Comparison of ENCODE assay signal across 8 cellular contexts in genomic region chr17:81959362-81960129, GRCh38. TPM values are rescaled to one million over a fixed set of nuclear protein-coding genes. Genes with fewer than 3 reads are reported as not detected.
DNase-seq lines count a peak whose midpoint lies in the region; ATAC-seq and TF ChIP-seq lines count a peak whose summit lies in the region.

No MANE protein-coding gene starts in this region.

- no peak overlapping the region for H2BK12ac ChIP-seq in mesenchymal stem cell (ENCODE audit: low read length in 2 of 2)

- H2BK15ac ChIP-seq in mesenchymal stem cell (ENCODE audit: low read depth, poor library complexity, severe bottlenecking), result no peak overlapping the region

- H3K18ac ChIP-seq in mesenchymal stem cell (ENCODE audit: low read depth in 1 of 2, low read length in 2 of 2), result peak overlapping the region in 1 of 2 experiments; percentile 41

- H4K91ac ChIP-seq in mesenchymal stem cell (ENCODE audit: low read length), result no peak overlapping the region

- 9% methylated on average over 52 of the region's 112 CpGs for WGBS in mesenchymal stem cell

- no peak for TF ChIP-seq POLR2A in NB4 (IDR thresholded peaks at IDR 0.05; ENCODE audit: extremely low read depth, insufficient read length)

- no peaks in the 10 kb centered on the region for H3K9me3 Mint-ChIP-seq in activated CD4-positive, alpha-beta T cell treated with anti-CD3 and anti-CD28 coated beads, Interleukin-2, amount 10 ng/mL, durations not matched to agents 7 days and 5 days

- H3K9me3 ChIP-seq in mesenchymal stem cell (ENCODE audit: control insufficient read depth, low read length), result no peaks in the 10 kb centered on the region

- H3K36me3 ChIP-seq in mesenchymal stem cell (ENCODE audit: control insufficient read depth in 1 of 2, insufficient read depth in 2 of 2, low read depth in 1 of 2, low read length in 2 of 2), result no peaks in the 10 kb centered on the region

- H2BK120ac ChIP-seq in mesenchymal stem cell (ENCODE audit: low read depth, low read length), result no peak overlapping the region

- no peak overlapping the region for H3K4me3 Mint-ChIP-seq in activated CD4-positive, alpha-beta T cell treated with anti-CD3 and anti-CD28 coated beads, Interleukin-2, amount 10 ng/mL, durations not matched to agents 7 days and 5 days

- no peak overlapping the region for H3K23ac ChIP-seq in mesenchymal stem cell (ENCODE audit: low read length in 2 of 2)

- no peak overlapping the region for H4K8ac ChIP-seq in mesenchymal stem cell (ENCODE audit: low read length)

- H3K27ac Mint-ChIP-seq in activated CD4-positive, alpha-beta T cell treated with anti-CD3 and anti-CD28 coated beads, Interleukin-2, amount 10 ng/mL, durations not matched to agents 7 days and 5 days, result no peak overlapping the region

- H3K9ac ChIP-seq in mesenchymal stem cell (ENCODE audit: low read length), result no peak overlapping the region

- no peak overlapping the region for H3K27ac ChIP-seq in mesenchymal stem cell (ENCODE audit: low read length, poor library complexity, severe bottlenecking)

- no peaks in the 10 kb centered on the region for H3K36me3 Mint-ChIP-seq in activated CD4-positive, alpha-beta T cell treated with anti-CD3 and anti-CD28 coated beads, Interleukin-2, amount 10 ng/mL, durations not matched to agents 7 days and 5 days (ENCODE audit: low read depth)

- peaks cover 41 to 80% of the 10 kb centered on the region in 2 experiments for H3K27me3 ChIP-seq in mesenchymal stem cell (ENCODE audit: control insufficient read depth in 1 of 2, insufficient read depth in 1 of 2, low read length in 2 of 2)

- CTCF ChIA-PET in activated CD4-positive, alpha-beta T cell treated with anti-CD3 and anti-CD28 coated beads, Interleukin-2, amount 10 ng/mL, durations not matched to agents 7 days and 5 days (lab: Charles Lee), result interaction anchor here (0.5 to 2.5 kb wide), 54 partner anchors 9 to 666 kb away, joined by 3 to 66 read pairs (median 4); partner anchors contain the start of genes CENPX, DCXR, GPS1 and LRRC45

- no peak overlapping the region for H3K4ac ChIP-seq in mesenchymal stem cell (ENCODE audit: low read depth in 1 of 2, low read length in 2 of 2)

- no peaks in the 10 kb centered on the region for H3K79me1 ChIP-seq in mesenchymal stem cell (replicated peaks; ENCODE audit: low read length, poor library complexity, severe bottlenecking)

- H3K4me1 ChIP-seq in mesenchymal stem cell (ENCODE audit: control insufficient read depth, insufficient read depth, low read depth, low read length), result peaks cover 30% of the 10 kb centered on the region

- no peak overlapping the region for H2AK5ac ChIP-seq in mesenchymal stem cell (ENCODE audit: low read length, severe bottlenecking)

- no peak for TF ChIP-seq CTCF in NB4 (IDR thresholded peaks at IDR 0.05; ENCODE audit: low read depth, low read length)

- peaks cover 4% of the 10 kb centered on the region for H3K4me1 Mint-ChIP-seq in activated CD4-positive, alpha-beta T cell treated with anti-CD3 and anti-CD28 coated beads, Interleukin-2, amount 10 ng/mL, durations not matched to agents 7 days and 5 days

- no peak overlapping the region for H2AFZ ChIP-seq in mesenchymal stem cell (ENCODE audit: low read depth, low read length)

- H3K14ac ChIP-seq in mesenchymal stem cell (ENCODE audit: low read length in 2 of 2), result no peak overlapping the region

- POLR2A ChIA-PET in activated CD4-positive, alpha-beta T cell treated with anti-CD3 and anti-CD28 coated beads, Interleukin-2, amount 10 ng/mL, durations not matched to agents 7 days and 5 days (lab: Charles Lee), result interaction anchor here (0.6 kb wide), 1 partner anchor 63 kb away, joined by 3 read pairs; the partner anchor contains the start of genes CENPX and LRRC45

- H3K4me3 ChIP-seq in NB4 (ENCODE audit: low read depth, low read length), result no peak overlapping the region
- peak overlapping the region in 1 of 2 experiments; percentile 52 for H3K4me3 ChIP-seq in mesenchymal stem cell (ENCODE audit: insufficient read depth in 1 of 2, low read depth in 1 of 2, low read length in 2 of 2)

- peak overlapping the region; percentile 91 for H3K4me2 ChIP-seq in mesenchymal stem cell (ENCODE audit: low read length, poor library complexity, severe bottlenecking)

- H2BK5ac ChIP-seq in mesenchymal stem cell (ENCODE audit: low read depth, low read length, poor library complexity, severe bottlenecking), result no peak overlapping the region

- DNase-seq in SHP77 (lab: John Stamatoyannopoulos, UW) (peak; percentile 57 to 72), SHP77 treated with DMSO at 0.1 percent for 48 hours (lab: John Stamatoyannopoulos, UW) (no peak), NB4 (ENCODE audit: low read depth) (peak; percentile 52), dermis blood vessel endothelial cell (peak; percentile 71), mesenchymal stem cell (peak; percentile 49)
- peak; percentile 78 for DNase-seq in activated CD4-positive, alpha-beta T cell treated with anti-CD3 and anti-CD28 coated beads, Interleukin-2, amount 10 ng/mL, durations not matched to agents 7 days and 5 days
- DNase-seq in stimulated activated CD8-positive, alpha-beta memory T cell treated with anti-CD3 and anti-CD28 coated beads, Interleukin-15, amount 100 ng/mL, for 48 hours (ENCODE audit: low read depth in 2 of 2), result peak; percentile 55 to 57

- no peak for ATAC-seq in HG03135 (IDR thresholded peaks at IDR 0.05; ENCODE audit: unreplicated experiment)

- peaks cover 36% of the 10 kb centered on the region for H3K27me3 Mint-ChIP-seq in activated CD4-positive, alpha-beta T cell treated with anti-CD3 and anti-CD28 coated beads, Interleukin-2, amount 10 ng/mL, durations not matched to agents 7 days and 5 days

RNA-seq across cellular contexts. Expression of gene NOTUM, which starts 1.4 kb away (rescaled TPM):
- total RNA-seq in activated CD4-positive, alpha-beta T cell treated with anti-CD3 and anti-CD28 coated beads, Interleukin-2, amount 10 ng/mL, durations not matched to agents 7 days and 5 days, result under 1 TPM; 0.23 to 0.55 TPM
- 0.09 TPM in 1 of 2 replicates, not detected in the other for total RNA-seq in dermis blood vessel endothelial cell
- polyA plus RNA-seq in mesenchymal stem cell (2013, experiment 1 of 2), result 0.46 TPM
- polyA plus RNA-seq in mesenchymal stem cell (2013, experiment 2 of 2), result 0.33 TPM

RNA-seq across cellular contexts. Expression of gene MYADML2, which starts 12.5 kb away (rescaled TPM):
- not detected for total RNA-seq in activated CD4-positive, alpha-beta T cell treated with anti-CD3 and anti-CD28 coated beads, Interleukin-2, amount 10 ng/mL, durations not matched to agents 7 days and 5 days
- total RNA-seq in dermis blood vessel endothelial cell, result not detected in 2 replicates
- polyA plus RNA-seq in mesenchymal stem cell (2013, experiment 1 of 2), result not detected
- polyA plus RNA-seq in mesenchymal stem cell (2013, experiment 2 of 2), result not detected

RNA-seq across cellular contexts. Expression of gene ASPSCR1, which starts 17.9 kb away (rescaled TPM):
- total RNA-seq in activated CD4-positive, alpha-beta T cell treated with anti-CD3 and anti-CD28 coated beads, Interleukin-2, amount 10 ng/mL, durations not matched to agents 7 days and 5 days, result 10 to 100 TPM; 34.0 to 37.6 TPM
- total RNA-seq in dermis blood vessel endothelial cell, result 18.3 and 20.1 TPM in 2 replicates
- 18.2 TPM for polyA plus RNA-seq in mesenchymal stem cell (2013, experiment 1 of 2)
- polyA plus RNA-seq in mesenchymal stem cell (2013, experiment 2 of 2), result 18.4 TPM

RNA-seq across cellular contexts. Expression of gene PYCR1, which starts 22.4 kb away (rescaled TPM):
- total RNA-seq in activated CD4-positive, alpha-beta T cell treated with anti-CD3 and anti-CD28 coated beads, Interleukin-2, amount 10 ng/mL, durations not matched to agents 7 days and 5 days, result 10 to 100 TPM; 22.8 to 26.9 TPM
- 59.4 and 97.8 TPM in 2 replicates for total RNA-seq in dermis blood vessel endothelial cell
- polyA plus RNA-seq in mesenchymal stem cell (2013, experiment 1 of 2), result 95.7 TPM
- 94.0 TPM for polyA plus RNA-seq in mesenchymal stem cell (2013, experiment 2 of 2)

RNA-seq across cellular contexts. Expression of gene MAFG, which starts 32.0 kb away (rescaled TPM):
- total RNA-seq in activated CD4-positive, alpha-beta T cell treated with anti-CD3 and anti-CD28 coated beads, Interleukin-2, amount 10 ng/mL, durations not matched to agents 7 days and 5 days, result 10 to 100 TPM; 15.8 to 20.2 TPM
- total RNA-seq in dermis blood vessel endothelial cell, result 19.7 and 22.4 TPM in 2 replicates
- polyA plus RNA-seq in mesenchymal stem cell (2013, experiment 1 of 2), result 27.1 TPM
- polyA plus RNA-seq in mesenchymal stem cell (2013, experiment 2 of 2), result 27.7 TPM
